1 cellular context compared by ENCODE assay signal in the genomic region with DNA sequence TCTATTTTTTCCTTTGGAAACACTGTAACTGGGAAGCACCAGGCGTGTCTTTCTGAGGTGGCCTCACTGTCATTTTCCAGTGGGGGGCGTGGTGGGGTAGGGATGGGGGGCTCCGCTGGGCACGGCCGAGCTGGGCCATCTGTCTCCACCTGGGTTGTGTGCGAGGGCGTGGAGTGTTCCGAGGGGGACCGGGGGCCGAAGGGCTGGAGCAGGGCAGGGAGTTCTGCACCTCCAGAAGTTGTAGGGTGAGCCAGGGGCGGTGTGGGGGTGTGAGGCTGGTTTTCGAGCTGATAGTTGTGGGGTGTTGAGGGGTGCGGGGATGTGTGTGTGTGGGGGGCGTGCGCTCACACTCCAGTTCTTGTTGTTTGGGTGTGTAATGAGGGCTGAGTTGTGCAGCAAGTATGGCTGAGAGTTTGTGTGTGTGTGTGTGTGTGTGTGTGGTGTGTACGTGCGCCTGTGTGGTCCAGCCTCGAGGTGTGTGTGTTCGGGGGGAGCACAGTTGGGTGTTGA.
TF ChIP-seq lines count a peak whose summit lies in the region.

No MANE protein-coding gene starts in this region.

TF ChIP-seq in GM12878, 131 proteins besides CTCF, POLR2A, EP300 and RAD21:
- TF ChIP-seq YY1 (IDR thresholded peaks at IDR 0.05; ENCODE audit: low read depth, low read length) (0 out of 2 replicates have a peak, but pooled peaks have one; percentile 13), ZZZ3 (IDR thresholded peaks at IDR 0.05; ENCODE audit: control insufficient read depth, insufficient read length, low read depth) (no peak), HDGF (IDR thresholded peaks at IDR 0.05) (peak; percentile 51; the same call in 1 of the 2 replicates), NBN (IDR thresholded peaks at IDR 0.05) (peak; percentile 54; the same call in 1 of the 2 replicates)
- TF ChIP-seq, protein P1, sequence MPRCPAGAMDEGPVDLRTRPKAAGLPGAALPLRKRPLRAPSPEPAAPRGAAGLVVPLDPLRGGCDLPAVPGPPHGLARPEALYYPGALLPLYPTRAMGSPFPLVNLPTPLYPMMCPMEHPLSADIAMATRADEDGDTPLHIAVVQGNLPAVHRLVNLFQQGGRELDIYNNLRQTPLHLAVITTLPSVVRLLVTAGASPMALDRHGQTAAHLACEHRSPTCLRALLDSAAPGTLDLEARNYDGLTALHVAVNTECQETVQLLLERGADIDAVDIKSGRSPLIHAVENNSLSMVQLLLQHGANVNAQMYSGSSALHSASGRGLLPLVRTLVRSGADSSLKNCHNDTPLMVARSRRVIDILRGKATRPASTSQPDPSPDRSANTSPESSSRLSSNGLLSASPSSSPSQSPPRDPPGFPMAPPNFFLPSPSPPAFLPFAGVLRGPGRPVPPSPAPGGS (IDR thresholded peaks at IDR 0.05; ENCODE audit: borderline replicate concordance, insufficient read depth, low read depth, low read length, poor library complexity, severe bottlenecking): no peak
